In genomic region chr22:24926849-24927579, GRCh38 we compare ENCODE assay signal across 1 cellular context.
A peak's percentile ranks its signal among the peaks of the same experiment; 100 is the strongest.
TF ChIP-seq lines count a peak whose summit lies in the region.

No MANE protein-coding gene starts in this region.

TF ChIP-seq in K562, 482 proteins besides CTCF, POLR2A, EP300 and RAD21:
- TF ChIP-seq TOE1 (IDR thresholded peaks at IDR 0.05; ENCODE audit: borderline replicate concordance): peak; percentile 35; the same call in 1 of the 2 replicates
- TF ChIP-seq TOE1 (CRISPR knock-in tag; IDR thresholded peaks at IDR 0.05; ENCODE audit: borderline replicate concordance, low read depth): no peak
- no peak for TF ChIP-seq DLX4 (CRISPR knock-in tag; IDR thresholded peaks at IDR 0.05)
- TF ChIP-seq TFE3 (CRISPR knock-in tag; IDR thresholded peaks at IDR 0.05): peak; percentile 78
- TF ChIP-seq ZKSCAN3 (CRISPR knock-in tag; IDR thresholded peaks at IDR 0.05): no peak
- 0 out of 2 replicates have a peak, but pooled peaks have one; percentile 15 for TF ChIP-seq RAD51 (IDR thresholded peaks at IDR 0.05; ENCODE audit: borderline replicate concordance, low read depth)
- TF ChIP-seq ADNP (tag; IDR thresholded peaks at IDR 0.05): no peak
TF ChIP-seq in K562: peak in this region for 3.
